Comparison of ENCODE assay signal across 8 cellular contexts in genomic region chr17:40098846-40099626, GRCh38. TPM values are rescaled to one million over a fixed set of nuclear protein-coding genes. Genes with fewer than 3 reads are reported as not detected.
DNase-seq lines count a peak whose midpoint lies in the region; ATAC-seq, FAIRE-seq and TF ChIP-seq lines count a peak whose summit lies in the region.

No MANE protein-coding gene starts in this region.

- H3K27me3 ChIP-seq in AG04450 (ENCODE audit: control insufficient read depth, insufficient read depth, low read length) (no peaks in the 10 kb centered on the region), keratinocyte (ENCODE audit: control insufficient read depth, extremely low read depth, insufficient read depth, low read length) (no peaks in the 10 kb centered on the region)

- FAIRE-seq in keratinocyte (lab: Jason Lieb, UNC) = peak; percentile 9

- dilution Hi-C loops in keratinocyte (cut with MboI; ENCODE audit: extremely low pct_ligation_motif_present, low sequenced_read_pairs) = no loop called here

- H3K4me1 Mint-ChIP-seq in central memory CD8-positive, alpha-beta T cell = peaks cover 84% of the 10 kb centered on the region

- ATAC-seq in GM18909 (IDR thresholded peaks at IDR 0.05; ENCODE audit: poor library complexity, unreplicated experiment) (peak; percentile 66), HG03342 (IDR thresholded peaks at IDR 0.05; ENCODE audit: unreplicated experiment) (peak; percentile 55)
- peak; percentile 76 to 77 for ATAC-seq in activated CD4-positive, CD25-positive, alpha-beta regulatory T cell treated with anti-CD3 and anti-CD28 coated beads, Interleukin-2, amount 50 U/mL, for 24 hours
- ATAC-seq in central memory CD8-positive, alpha-beta T cell (replicated peaks; ENCODE audit: extremely low read depth, poor library complexity, severe bottlenecking) = peak; percentile 62

- H3K27ac Mint-ChIP-seq in central memory CD8-positive, alpha-beta T cell (ENCODE audit: low read depth) = peak overlapping the region; percentile 94

- H2AFZ ChIP-seq in keratinocyte (ENCODE audit: control insufficient read depth, low read length) = no peak overlapping the region

- no peak for TF ChIP-seq CTCF in AG04450 (IDR thresholded peaks at IDR 0.05; ENCODE audit: low read depth, low read length)
- TF ChIP-seq CTCF in keratinocyte (optimal IDR thresholded peaks at IDR 0.05 in 1 of 3, IDR thresholded peaks at IDR 0.05 in 1 of 3, conservative IDR thresholded peaks at IDR 0.05 in 1 of 3; ENCODE audit: extremely low read depth in 1 of 3, insufficient read depth in 2 of 3, low read length in 3 of 3) = no peak

- DNase-seq in AG04450 (ENCODE audit: low read depth, low spot score) (peak; percentile 98), NCI-H345 treated with DMSO at 0.1 percent for 48 hours (lab: John Stamatoyannopoulos, UW; ENCODE audit: unreplicated experiment) (peak; percentile 24), keratinocyte (ENCODE audit: low read depth, low spot score) (peak; percentile 90)
- DNase-seq in central memory CD8-positive, alpha-beta T cell (ENCODE audit: low spot score in 2 of 2) = peak; percentile 98 to 99
- DNase-seq in stimulated activated CD4-positive, alpha-beta T cell treated with anti-CD3 and anti-CD28 coated beads, Interleukin-12 subunit alpha, Interleukin-12 subunit beta, amount 100 ng/mL, for 4 hours = peak; percentile 99

- H3K9ac ChIP-seq in keratinocyte (ENCODE audit: control insufficient read depth, extremely low read depth, insufficient read depth, low read length) = peak overlapping the region; percentile 100

- POLR2A ChIA-PET in AG04450 (lab: Yijun Ruan, JAX) = interaction anchor here (0.9 to 3.7 kb wide), 13 partner anchors 8 to 119 kb away, joined by 3 to 58 read pairs (median 6); partner anchors contain the start of genes CASC3, MED24 and PSMD3

- H3K9me3 ChIP-seq in AG04450 (ENCODE audit: control insufficient read depth, insufficient read depth, low read length) = no peaks in the 10 kb centered on the region; the same call in 1 of the 2 replicates
- no peaks in the 10 kb centered on the region for H3K9me3 ChIP-seq in keratinocyte (ENCODE audit: control insufficient read depth, low read depth, low read length)

- peak overlapping the region; percentile 76 for H3K4me3 ChIP-seq in AG04450 (ENCODE audit: low read depth, low read length)
- peak overlapping the region; percentile 73 to 99 (median 99) for H3K4me3 ChIP-seq in keratinocyte (ENCODE audit: control insufficient read depth in 2 of 3, extremely low read depth in 1 of 3, insufficient read depth in 2 of 3, low read depth in 1 of 3, low read length in 3 of 3)

- H3K27ac ChIP-seq in AG04450 (ENCODE audit: low read depth, low read length) (peak overlapping the region; percentile 85), keratinocyte (ENCODE audit: control insufficient read depth, insufficient read depth, low read length) (peak overlapping the region; percentile 100)

- peaks cover 13% of the 10 kb centered on the region for H3K79me2 ChIP-seq in keratinocyte (ENCODE audit: control insufficient read depth, insufficient read depth, low read length)

- peaks cover 35% of the 10 kb centered on the region for H3K36me3 Mint-ChIP-seq in central memory CD8-positive, alpha-beta T cell (ENCODE audit: insufficient read depth)

- H3K4me1 ChIP-seq in keratinocyte (ENCODE audit: control insufficient read depth, extremely low read depth, insufficient read depth, low read length) = peaks cover 37% of the 10 kb centered on the region

- H3K9me1 ChIP-seq in keratinocyte (ENCODE audit: control insufficient read depth, extremely low read depth, insufficient read depth, low read length) = no peaks in the 10 kb centered on the region

- CTCF ChIA-PET in AG04450 (lab: Charles Lee) = interaction anchor here (1.0 to 4.2 kb wide), 4 partner anchors 13 to 64 kb away, joined by 4 to 62 read pairs (median 10); no protein-coding TSS in a partner anchor

- no peaks in the 10 kb centered on the region for H4K20me1 ChIP-seq in keratinocyte (ENCODE audit: control insufficient read depth, extremely low read depth, insufficient read depth, low read length)

- peak overlapping the region; percentile 90 for H3K4me3 Mint-ChIP-seq in central memory CD8-positive, alpha-beta T cell

- peaks cover 19 to 37% of the 10 kb centered on the region in 2 experiments for H3K36me3 ChIP-seq in keratinocyte (ENCODE audit: control insufficient read depth in 2 of 2, extremely low read depth in 1 of 2, insufficient read depth in 2 of 2, low read length in 2 of 2)

- H3K4me2 ChIP-seq in keratinocyte (ENCODE audit: control insufficient read depth, extremely low read depth, insufficient read depth, low read depth, low read length) = peak overlapping the region; percentile 91

- H3K27me3 Mint-ChIP-seq in central memory CD8-positive, alpha-beta T cell = no peaks in the 10 kb centered on the region

- no peaks in the 10 kb centered on the region for H3K9me3 Mint-ChIP-seq in central memory CD8-positive, alpha-beta T cell

RNA-seq across cellular contexts. Expression of gene NR1D1, which starts 1.4 kb away (rescaled TPM):
- polyA plus RNA-seq in AG04450 (2011; rRNA removed) (0.62 and 1.0 TPM in 2 replicates), keratinocyte (0.46 to 7.5 TPM (median 1.0 TPM) in 3 replicates)
- 2.0 and 3.1 TPM in 2 replicates for polyA minus RNA-seq in AG04450 (2011; rRNA and poly(A)+ RNA removed)
- polyA plus RNA-seq in keratinocyte (2011; ENCODE audit: low read depth) = 25.7 TPM
- 2.4 and 5.9 TPM in 2 replicates for polyA plus RNA-seq in keratinocyte (2011; cell fraction: cytosol; rRNA removed)
- polyA plus RNA-seq in keratinocyte (2011; cell fraction: nucleus; rRNA removed) = 8.9 and 15.2 TPM in 2 replicates
- polyA plus RNA-seq in keratinocyte (2012; ENCODE audit: low replicate concordance) = 12.2 and 71.1 TPM in 2 replicates
- 2.1 to 31.5 TPM (median 3.6 TPM) in 3 replicates for polyA minus RNA-seq in keratinocyte
- polyA minus RNA-seq in keratinocyte (2011; cell fraction: cytosol; rRNA and poly(A)+ RNA removed) = 7.7 TPM
- 5.7 and 10.2 TPM in 2 replicates for polyA minus RNA-seq in keratinocyte (2011; cell fraction: nucleus; rRNA and poly(A)+ RNA removed)

RNA-seq across cellular contexts. Expression of gene MSL1, which starts 22.7 kb away (rescaled TPM):
- polyA plus RNA-seq in AG04450 (2011; rRNA removed) (69.8 and 92.2 TPM in 2 replicates), keratinocyte (41.8 to 66.8 TPM (median 56.9 TPM) in 3 replicates)
- 37.4 and 53.7 TPM in 2 replicates for polyA minus RNA-seq in AG04450 (2011; rRNA and poly(A)+ RNA removed)
- 54.9 TPM for polyA plus RNA-seq in keratinocyte (2011; ENCODE audit: low read depth)
- polyA plus RNA-seq in keratinocyte (2011; cell fraction: cytosol; rRNA removed) = 31.4 and 53.5 TPM in 2 replicates
- 106 and 140 TPM in 2 replicates for polyA plus RNA-seq in keratinocyte (2011; cell fraction: nucleus; rRNA removed)
- 42.8 and 49.4 TPM in 2 replicates for polyA plus RNA-seq in keratinocyte (2012; ENCODE audit: low replicate concordance)
- polyA minus RNA-seq in keratinocyte = 9.9 to 38.5 TPM (median 27.3 TPM) in 3 replicates
- 23.0 TPM for polyA minus RNA-seq in keratinocyte (2011; cell fraction: cytosol; rRNA and poly(A)+ RNA removed)
- 28.5 and 50.4 TPM in 2 replicates for polyA minus RNA-seq in keratinocyte (2011; cell fraction: nucleus; rRNA and poly(A)+ RNA removed)

RNA-seq across cellular contexts. Expression of gene THRA, which starts 36.3 kb away (rescaled TPM):
- polyA plus RNA-seq in AG04450 (2011; rRNA removed) = 25.2 and 32.0 TPM in 2 replicates
- polyA minus RNA-seq in AG04450 (2011; rRNA and poly(A)+ RNA removed) = 20.2 and 24.6 TPM in 2 replicates
- polyA plus RNA-seq in keratinocyte = 3.3 to 5.9 TPM (median 4.5 TPM) in 3 replicates
- polyA plus RNA-seq in keratinocyte (2011; ENCODE audit: low read depth) = 2.3 TPM
- 2.5 and 4.4 TPM in 2 replicates for polyA plus RNA-seq in keratinocyte (2011; cell fraction: cytosol; rRNA removed)
- 5.2 and 5.8 TPM in 2 replicates for polyA plus RNA-seq in keratinocyte (2011; cell fraction: nucleus; rRNA removed)
- polyA plus RNA-seq in keratinocyte (2012; ENCODE audit: low replicate concordance) = 4.9 and 8.4 TPM in 2 replicates
- polyA minus RNA-seq in keratinocyte = 4.8 to 14.7 TPM (median 4.9 TPM) in 3 replicates
- 5.6 TPM for polyA minus RNA-seq in keratinocyte (2011; cell fraction: cytosol; rRNA and poly(A)+ RNA removed)
- 2.4 and 3.2 TPM in 2 replicates for polyA minus RNA-seq in keratinocyte (2011; cell fraction: nucleus; rRNA and poly(A)+ RNA removed)

RNA-seq across cellular contexts. Expression of gene CASC3, which starts 41.3 kb away (rescaled TPM):
- polyA plus RNA-seq in AG04450 (2011; rRNA removed) (40.1 and 46.9 TPM in 2 replicates), keratinocyte (17.3 to 32.1 TPM (median 26.9 TPM) in 3 replicates)
- 28.2 and 30.8 TPM in 2 replicates for polyA minus RNA-seq in AG04450 (2011; rRNA and poly(A)+ RNA removed)
- 37.1 TPM for polyA plus RNA-seq in keratinocyte (2011; ENCODE audit: low read depth)
- polyA plus RNA-seq in keratinocyte (2011; cell fraction: cytosol; rRNA removed) = 15.8 and 24.7 TPM in 2 replicates
- 70.6 and 74.1 TPM in 2 replicates for polyA plus RNA-seq in keratinocyte (2011; cell fraction: nucleus; rRNA removed)
- polyA plus RNA-seq in keratinocyte (2012; ENCODE audit: low replicate concordance) = 27.0 and 27.8 TPM in 2 replicates
- 12.6 to 81.1 TPM (median 23.1 TPM) in 3 replicates for polyA minus RNA-seq in keratinocyte
- polyA minus RNA-seq in keratinocyte (2011; cell fraction: cytosol; rRNA and poly(A)+ RNA removed) = 16.5 TPM
- 12.3 and 18.8 TPM in 2 replicates for polyA minus RNA-seq in keratinocyte (2011; cell fraction: nucleus; rRNA and poly(A)+ RNA removed)

RNA-seq across cellular contexts. Expression of gene MED24, which starts 44.8 kb away (rescaled TPM):
- polyA plus RNA-seq in AG04450 (2011; rRNA removed) (47.0 and 54.0 TPM in 2 replicates), keratinocyte (45.3 to 77.3 TPM (median 47.2 TPM) in 3 replicates)
- 59.4 and 92.8 TPM in 2 replicates for polyA minus RNA-seq in AG04450 (2011; rRNA and poly(A)+ RNA removed)
- polyA plus RNA-seq in keratinocyte (2011; ENCODE audit: low read depth) = 20.0 TPM
- polyA plus RNA-seq in keratinocyte (2011; cell fraction: cytosol; rRNA removed) = 54.1 and 62.2 TPM in 2 replicates
- polyA plus RNA-seq in keratinocyte (2011; cell fraction: nucleus; rRNA removed) = 134 and 168 TPM in 2 replicates
- 30.8 and 51.5 TPM in 2 replicates for polyA plus RNA-seq in keratinocyte (2012; ENCODE audit: low replicate concordance)
- polyA minus RNA-seq in keratinocyte = 82.2 to 244 TPM (median 85.5 TPM) in 3 replicates
- polyA minus RNA-seq in keratinocyte (2011; cell fraction: cytosol; rRNA and poly(A)+ RNA removed) = 97.8 TPM
- polyA minus RNA-seq in keratinocyte (2011; cell fraction: nucleus; rRNA and poly(A)+ RNA removed) = 89.3 and 107 TPM in 2 replicates

Comparison
In these comparisons a context has a peak if more than half of its experiments do, and no peak if none do; other contexts are left out.
1. Peak in every context shown above with its lines: DNase-seq, ATAC-seq, H3K4me3 ChIP-seq and H3K27ac ChIP-seq.
2. DNase-seq: peak in every context shown above with its lines; median percentile 99 in stimulated activated CD4-positive, alpha-beta T cell treated with anti-CD3 and anti-CD28 coated beads, Interleukin-12 subunit alpha, Interleukin-12 subunit beta, amount 100 ng/mL, for 4 hours; 98 in central memory CD8-positive, alpha-beta T cell; 98 in AG04450; 90 in keratinocyte; 24 in NCI-H345 treated with DMSO at 0.1 percent for 48 hours.